21 cellular contexts compared by ENCODE assay signal in the genomic region with DNA sequence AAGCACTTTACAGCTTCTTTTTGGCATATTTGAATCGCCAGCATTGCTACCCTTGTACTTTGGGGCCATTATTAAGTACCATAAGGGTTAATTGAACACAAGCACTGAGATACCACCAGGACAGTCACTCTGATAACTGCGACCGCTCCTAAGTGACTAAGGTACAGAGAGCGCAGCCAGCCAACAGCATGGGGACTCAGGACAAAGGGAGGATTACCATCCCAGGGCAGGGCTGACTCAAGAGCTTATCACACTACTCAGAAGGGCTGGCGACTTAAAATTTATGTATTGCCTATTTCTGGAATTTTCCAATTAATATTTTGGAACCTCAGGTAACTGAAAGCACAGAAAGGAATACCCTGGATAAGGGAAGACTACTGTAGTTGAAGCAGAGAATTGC. TPM values are rescaled to one million over a fixed set of nuclear protein-coding genes. Genes with fewer than 3 reads are reported as not detected.
DNase-seq lines count a peak whose midpoint lies in the region; ATAC-seq and TF ChIP-seq lines count a peak whose summit lies in the region.
"Had no signal": no experiment of that assay in that cellular context is flagged by ENCODE, and none has a peak within 500 bp of the region (broad histone marks: within the 10 kb centered on the region; RNA-seq: fewer than 3 reads in every experiment).

No MANE protein-coding gene starts in this region.

- H3K4me3 Mint-ChIP-seq in GM23338 = no peak overlapping the region
- peak overlapping the region; percentile 38 for H3K4me3 Mint-ChIP-seq in endodermal cell
- H3K4me3 Mint-ChIP-seq in MCF 10A (ENCODE audit: unreplicated experiment) = no peak overlapping the region
- no peak overlapping the region for H3K4me3 Mint-ChIP-seq in stimulated activated memory B cell treated with anti-CD40 and anti-IgM and Interleukin-4, amounts not matched to agents 10 μg/mL and 1 μg/mL and 100 μg/mL, for 72 hours
- H3K4me3 Mint-ChIP-seq: activated CD8-positive, alpha-beta memory T cell treated with anti-CD3 and anti-CD28 coated beads, Interleukin-2, amount 10 ng/mL, durations not matched to agents 7 days and 5 days; activated T-helper 17 cell treated with anti-CD3 and anti-CD28 coated beads, Interleukin-2, amount 50 U/mL, for 72 hours had no signal

- no peaks in the 10 kb centered on the region for H3K4me1 ChIP-seq in GM23338 (ENCODE audit: insufficient read depth)
- no peaks in the 10 kb centered on the region for H3K4me1 ChIP-seq in endodermal cell (ENCODE audit: control insufficient read depth, insufficient read depth, low read length)
- H3K4me1 ChIP-seq in skeletal muscle satellite cell (ENCODE audit: control insufficient read depth, insufficient read depth, low read length) = no peaks in the 10 kb centered on the region
- no peaks in the 10 kb centered on the region for H3K4me1 ChIP-seq in esophagus muscularis mucosa
- H3K4me1 ChIP-seq: sigmoid colon had no signal

- peaks cover 97% of the 10 kb centered on the region for H3K27me3 ChIP-seq in GM23338 (ENCODE audit: insufficient read depth)
- peaks cover 8% of the 10 kb centered on the region for H3K27me3 ChIP-seq in endodermal cell (ENCODE audit: control insufficient read depth, insufficient read depth, low read length, poor library complexity, severe bottlenecking)
- peaks cover 18% of the 10 kb centered on the region for H3K27me3 ChIP-seq in skeletal muscle satellite cell (ENCODE audit: control insufficient read depth, insufficient read depth, low read length)
- H3K27me3 ChIP-seq in esophagus muscularis mucosa = peaks cover 0 to 49% (median 0%) of the 10 kb centered on the region in 4 donors
- H3K27me3 ChIP-seq: ovary had no signal

- peaks cover 9% of the 10 kb centered on the region; the same call in 2 of the 3 replicates for H3K9me3 Mint-ChIP-seq in GM23338
- peaks cover 3% of the 10 kb centered on the region for H3K9me3 Mint-ChIP-seq in endodermal cell
- H3K9me3 Mint-ChIP-seq in MCF 10A (ENCODE audit: unreplicated experiment) = no peaks in the 10 kb centered on the region
- no peaks in the 10 kb centered on the region for H3K9me3 Mint-ChIP-seq in stimulated activated memory B cell treated with anti-CD40 and anti-IgM and Interleukin-4, amounts not matched to agents 10 μg/mL and 1 μg/mL and 100 μg/mL, for 72 hours
- H3K9me3 Mint-ChIP-seq: activated T-helper 17 cell treated with anti-CD3 and anti-CD28 coated beads, Interleukin-2, amount 50 U/mL, for 72 hours had no signal

- WGBS in endodermal cell (ENCODE audit: insufficient coverage in 1 of 2, insufficient read length in 1 of 2), 2 experiments = 83 to 84% methylated on average over 3 to 5 of the region's 5 CpGs
- WGBS in esophagus muscularis mucosa = 90% methylated on average over 5 of the region's 5 CpGs

- ATAC-seq in GM23338 = peak; percentile 52
- no peak for ATAC-seq in stimulated activated memory B cell treated with anti-CD40 and anti-IgM and Interleukin-4, amounts not matched to agents 10 μg/mL and 1 μg/mL and 100 μg/mL, for 72 hours
- ATAC-seq: activated CD8-positive, alpha-beta memory T cell treated with anti-CD3 and anti-CD28 coated beads, Interleukin-2, amount 10 ng/mL, durations not matched to agents 7 days and 5 days; activated T-helper 17 cell treated with anti-CD3 and anti-CD28 coated beads, Interleukin-2, amount 50 U/mL, for 72 hours had no signal

- H3K9ac ChIP-seq in endodermal cell (ENCODE audit: extremely low read depth, low read length, poor library complexity, severe bottlenecking) (peak overlapping the region; percentile 17), skeletal muscle satellite cell (ENCODE audit: low read depth, low read length) (no peak overlapping the region)
- H3K9ac ChIP-seq: SK-N-SH had no signal

- no peak overlapping the region for H3K27ac ChIP-seq in GM23338 (ENCODE audit: low read depth)
- no peak overlapping the region for H3K27ac ChIP-seq in endodermal cell (ENCODE audit: low read depth, low read length)
- H3K27ac ChIP-seq in esophagus muscularis mucosa (replicated peaks in 1 of 4) = no peak overlapping the region
- H3K27ac ChIP-seq: ovary, sigmoid colon had no signal

- DNase-seq in GM23338 (ENCODE audit: low spot score) (no peak), NCI-H82 treated with DMSO at 0.1 percent for 48 hours (lab: John Stamatoyannopoulos, UW; ENCODE audit: unreplicated experiment) (peak; percentile 2), endodermal cell (no peak), MCF 10A (ENCODE audit: unreplicated experiment) (no peak), esophagus muscularis mucosa (ENCODE audit: extremely low spot score) (no peak)
- DNase-seq: activated CD8-positive, alpha-beta memory T cell treated with anti-CD3 and anti-CD28 coated beads, Interleukin-2, amount 10 ng/mL, durations not matched to agents 7 days and 5 days; glutamatergic neuron; NCI-H2081 treated with DMSO at 0.1 percent for 48 hours; NCI-H526; ovary; sigmoid colon; SK-N-SH; T-helper 9 cell had no signal

- H3K36me3 ChIP-seq in GM23338 (ENCODE audit: insufficient read depth) = no peaks in the 10 kb centered on the region
- no peaks in the 10 kb centered on the region for H3K36me3 ChIP-seq in endodermal cell (ENCODE audit: control insufficient read depth, insufficient read depth, low read length)
- no peaks in the 10 kb centered on the region for H3K36me3 ChIP-seq in skeletal muscle satellite cell (ENCODE audit: insufficient read depth, low read length)
- H3K36me3 ChIP-seq in esophagus muscularis mucosa = no peaks in the 10 kb centered on the region
- H3K36me3 ChIP-seq: ovary, sigmoid colon had no signal

- H3K4me3 ChIP-seq in GM23338 (no peak overlapping the region), endodermal cell (ENCODE audit: low read length) (peak overlapping the region; percentile 74), skeletal muscle satellite cell (ENCODE audit: low read length) (no peak overlapping the region), esophagus muscularis mucosa (no peak overlapping the region)
- H3K4me3 ChIP-seq: ovary, sigmoid colon had no signal

- intact Hi-C loops in MCF 10A (cut with micrococcal nuclease) = no loop called here
- intact Hi-C loops in esophagus muscularis mucosa (cut with DNase I) = no loop called here

- H3K4me2 ChIP-seq in GM23338 (no peak overlapping the region), skeletal muscle satellite cell (ENCODE audit: low read length) (peak overlapping the region; percentile 26)
- H3K4me2 ChIP-seq: SK-N-SH had no signal

- no peaks in the 10 kb centered on the region for H3F3A ChIP-seq in GM23338 (replicated peaks; ENCODE audit: low read depth)

- H3K36me3 Mint-ChIP-seq in GM23338 (ENCODE audit: low read depth) (no peaks in the 10 kb centered on the region), endodermal cell (ENCODE audit: low read depth) (no peaks in the 10 kb centered on the region), MCF 10A (ENCODE audit: insufficient read depth, unreplicated experiment) (no peaks in the 10 kb centered on the region)
- no peaks in the 10 kb centered on the region for H3K36me3 Mint-ChIP-seq in stimulated activated memory B cell treated with anti-CD40 and anti-IgM and Interleukin-4, amounts not matched to agents 10 μg/mL and 1 μg/mL and 100 μg/mL, for 72 hours
- H3K36me3 Mint-ChIP-seq: activated CD8-positive, alpha-beta memory T cell treated with anti-CD3 and anti-CD28 coated beads, Interleukin-2, amount 10 ng/mL, durations not matched to agents 7 days and 5 days had no signal

- peak overlapping the region; percentile 33; the same call in 1 of the 2 replicates for H2AFZ ChIP-seq in GM23338

- H3K27me3 Mint-ChIP-seq in GM23338 (ENCODE audit: insufficient read depth, low read depth, poor library complexity) (peaks cover 69% of the 10 kb centered on the region), endodermal cell (ENCODE audit: insufficient read depth) (peaks cover 56% of the 10 kb centered on the region), MCF 10A (ENCODE audit: insufficient read depth, unreplicated experiment) (peaks cover 32% of the 10 kb centered on the region)
- H3K27me3 Mint-ChIP-seq in stimulated activated memory B cell treated with anti-CD40 and anti-IgM and Interleukin-4, amounts not matched to agents 10 μg/mL and 1 μg/mL and 100 μg/mL, for 72 hours = peaks cover 23% of the 10 kb centered on the region

- no peak for TF ChIP-seq EP300 in esophagus muscularis mucosa (IDR thresholded peaks at IDR 0.05)

- no peak for TF ChIP-seq POLR2A in esophagus muscularis mucosa (IDR thresholded peaks at IDR 0.05; ENCODE audit: low read depth)

- no peaks in the 10 kb centered on the region for H3K9me2 ChIP-seq in GM23338 (ENCODE audit: insufficient read depth)
- H3K9me2 ChIP-seq: SK-N-SH had no signal

- H3K79me2 ChIP-seq in GM23338 (replicated peaks; ENCODE audit: insufficient read depth) = no peaks in the 10 kb centered on the region

- TF ChIP-seq CTCF in GM23338 (conservative IDR thresholded peaks at IDR 0.05; ENCODE audit: low read depth in 2 of 2) (no peak), endodermal cell (conservative IDR thresholded peaks at IDR 0.05) (no peak), MCF 10A (IDR thresholded peaks at IDR 0.05; ENCODE audit: unreplicated experiment) (no peak), esophagus muscularis mucosa (IDR thresholded peaks at IDR 0.05) (no peak)

- BruUV-seq in MCF 10A (replicated peaks; lab: Mats Ljungman, UMichigan) = no TSS peak

- CTCF ChIA-PET in MCF 10A (lab: Yijun Ruan, JAX) = interaction anchor here (0.5 to 0.6 kb wide), 3 partner anchors 59 to 440 kb away, joined by 3 to 6 read pairs (median 3); no protein-coding TSS in a partner anchor

- H3K4me1 Mint-ChIP-seq in GM23338 = peaks cover 5% of the 10 kb centered on the region; the same call in 2 of the 3 replicates
- H3K4me1 Mint-ChIP-seq in endodermal cell = peaks cover 14% of the 10 kb centered on the region
- H3K4me1 Mint-ChIP-seq in MCF 10A (ENCODE audit: insufficient read depth, unreplicated experiment) = no peaks in the 10 kb centered on the region
- H3K4me1 Mint-ChIP-seq in stimulated activated memory B cell treated with anti-CD40 and anti-IgM and Interleukin-4, amounts not matched to agents 10 μg/mL and 1 μg/mL and 100 μg/mL, for 72 hours = peaks cover 7% of the 10 kb centered on the region
- H3K4me1 Mint-ChIP-seq: activated T-helper 17 cell treated with anti-CD3 and anti-CD28 coated beads, Interleukin-2, amount 50 U/mL, for 72 hours had no signal

- H3K9me3 ChIP-seq in endodermal cell (ENCODE audit: control insufficient read depth, low read length) (no peaks in the 10 kb centered on the region), skeletal muscle satellite cell (replicated peaks; ENCODE audit: low read length) (no peaks in the 10 kb centered on the region), esophagus muscularis mucosa (no peaks in the 10 kb centered on the region)
- H3K9me3 ChIP-seq: ovary, sigmoid colon, SK-N-SH had no signal

- H4K20me1 ChIP-seq in GM23338 (replicated peaks; ENCODE audit: insufficient read depth) = no peaks in the 10 kb centered on the region

- H3K27ac Mint-ChIP-seq in GM23338 = no peak overlapping the region
- no peak overlapping the region for H3K27ac Mint-ChIP-seq in endodermal cell
- H3K27ac Mint-ChIP-seq in MCF 10A (ENCODE audit: low read depth, unreplicated experiment) = no peak overlapping the region
- no peak overlapping the region for H3K27ac Mint-ChIP-seq in stimulated activated memory B cell treated with anti-CD40 and anti-IgM and Interleukin-4, amounts not matched to agents 10 μg/mL and 1 μg/mL and 100 μg/mL, for 72 hours
- H3K27ac Mint-ChIP-seq: activated CD8-positive, alpha-beta memory T cell treated with anti-CD3 and anti-CD28 coated beads, Interleukin-2, amount 10 ng/mL, durations not matched to agents 7 days and 5 days; activated T-helper 17 cell treated with anti-CD3 and anti-CD28 coated beads, Interleukin-2, amount 50 U/mL, for 72 hours had no signal

- POLR2A ChIA-PET in MCF 10A (lab: Yijun Ruan, JAX) = interaction anchor here (0.6 kb wide), 1 partner anchor 8 kb away, joined by 3 read pairs; no protein-coding TSS in a partner anchor

RNA-seq across cellular contexts. Expression of gene ZNF280A, which starts 0.5 kb away (rescaled TPM):
- not detected in 2 replicates for total RNA-seq in GM23338 (2014; rRNA removed; shearing (Covaris generic))
- polyA plus RNA-seq in GM23338 (2016; fragmentation: Nextera tagmentation; extraction: Ambion mirVana) = not detected in 2 replicates
- total RNA-seq in endodermal cell = 1 to 10 TPM in 1 of 2 donors, under 1 TPM in 1; 0.55 to 2.1 TPM
- 1.6 TPM for polyA plus RNA-seq in endodermal cell (2013, experiment 1 of 2)
- 0.95 TPM for polyA plus RNA-seq in endodermal cell (2013, experiment 2 of 2)
- total RNA-seq in skeletal muscle satellite cell (2012; rRNA removed) = 0.25 and 0.87 TPM in 2 replicates
- not detected in 2 replicates for total RNA-seq in MCF 10A (2022)
- not detected for total RNA-seq in esophagus muscularis mucosa
- total RNA-seq: activated CD8-positive, alpha-beta memory T cell treated with anti-CD3 and anti-CD28 coated beads, Interleukin-2, amount 10 ng/mL, durations not matched to agents 7 days and 5 days; activated T-helper 17 cell treated with anti-CD3 and anti-CD28 coated beads, Interleukin-2, amount 50 U/mL, for 72 hours; sigmoid colon; urinary bladder had no signal
- polyA plus RNA-seq: BJ, esophagus, sigmoid colon, SK-N-SH, urinary bladder had no signal

RNA-seq across cellular contexts. Expression of gene ZNF280B, which starts 11.0 kb away (rescaled TPM):
- 5.7 and 6.7 TPM in 2 replicates for total RNA-seq in GM23338 (2014; rRNA removed; shearing (Covaris generic))
- 5.3 and 5.5 TPM in 2 replicates for polyA plus RNA-seq in GM23338 (2016; fragmentation: Nextera tagmentation; extraction: Ambion mirVana)
- 10 to 100 TPM; 10.9 to 15.3 TPM for total RNA-seq in endodermal cell
- 5.9 TPM for polyA plus RNA-seq in endodermal cell (2013, experiment 1 of 2)
- polyA plus RNA-seq in endodermal cell (2013, experiment 2 of 2) = 6.3 TPM
- 1.3 and 1.7 TPM in 2 replicates for total RNA-seq in skeletal muscle satellite cell (2012; rRNA removed)
- not detected in 2 replicates for total RNA-seq in MCF 10A (2022)
- under 1 TPM; 0.33 to 0.71 (median 0.55) TPM for total RNA-seq in esophagus muscularis mucosa

RNA-seq across cellular contexts. Expression of gene PRAME, which starts 39.5 kb away (rescaled TPM):
- total RNA-seq in GM23338 (2014; rRNA removed; shearing (Covaris generic)) = not detected in 2 replicates
- polyA plus RNA-seq in GM23338 (2016; fragmentation: Nextera tagmentation; extraction: Ambion mirVana) = not detected in 2 replicates
- total RNA-seq in endodermal cell (under 1 TPM in 1 of 2 donors, not detected in 1; 0.35 TPM), MCF 10A (2022) (not detected in 2 replicates), esophagus muscularis mucosa (not detected)
- not detected for polyA plus RNA-seq in endodermal cell (2013, experiment 1 of 2)
- not detected for polyA plus RNA-seq in endodermal cell (2013, experiment 2 of 2)
- total RNA-seq in skeletal muscle satellite cell (2012; rRNA removed) = 0.44 TPM in 1 of 2 replicates, not detected in the other
- total RNA-seq: activated CD8-positive, alpha-beta memory T cell treated with anti-CD3 and anti-CD28 coated beads, Interleukin-2, amount 10 ng/mL, durations not matched to agents 7 days and 5 days; activated T-helper 17 cell treated with anti-CD3 and anti-CD28 coated beads, Interleukin-2, amount 50 U/mL, for 72 hours; dermis microvascular lymphatic vessel endothelial cell; lower leg skin; urinary bladder had no signal
- polyA plus RNA-seq: urinary bladder had no signal
